8 cellular contexts compared by ENCODE assay signal in the genomic region with DNA sequence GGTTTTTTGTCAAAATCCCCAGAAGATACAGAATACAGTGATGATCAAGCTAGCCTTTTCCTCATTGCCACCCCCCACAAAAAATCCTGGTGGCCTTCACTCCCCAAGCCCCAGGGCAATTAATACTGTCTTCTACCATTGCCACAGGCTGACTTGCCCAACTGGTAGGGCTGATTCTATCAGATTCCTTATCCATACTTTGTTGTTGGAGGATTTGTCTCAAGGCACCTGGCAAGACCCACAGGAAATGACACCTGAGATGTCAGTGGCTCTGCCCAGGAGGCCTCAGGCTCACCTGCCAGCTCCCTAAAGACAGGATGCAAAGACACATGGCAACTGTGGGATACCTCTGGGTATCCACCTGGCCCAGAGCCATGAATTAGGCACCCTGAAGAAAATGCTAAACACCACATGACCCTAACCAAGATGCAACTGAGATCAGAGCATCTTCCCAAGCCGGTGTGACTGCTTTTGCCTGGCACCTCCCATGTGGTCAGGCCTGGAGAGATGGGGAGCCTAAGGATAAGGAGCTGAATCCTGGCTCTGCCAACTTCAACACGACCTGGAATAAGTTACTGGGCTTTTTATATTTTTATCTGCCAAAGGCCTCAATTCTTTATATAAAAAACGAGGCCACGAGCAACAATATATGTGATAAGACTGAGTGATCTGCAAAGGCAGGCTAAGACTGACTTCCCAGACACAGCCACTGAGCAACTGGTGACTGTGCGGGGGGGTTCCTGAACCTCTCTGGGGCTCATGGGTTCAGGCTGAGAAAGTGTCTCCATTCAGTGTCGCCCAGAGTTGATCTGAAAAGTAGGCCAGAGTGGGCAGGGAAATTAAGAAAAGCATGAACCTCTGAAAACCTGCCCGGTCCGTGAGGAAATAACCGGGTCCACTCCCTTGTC. TPM values are rescaled to one million over a fixed set of nuclear protein-coding genes. Genes with fewer than 3 reads are reported as not detected.
DNase-seq lines count a peak whose midpoint lies in the region; ATAC-seq and TF ChIP-seq lines count a peak whose summit lies in the region.

No MANE protein-coding gene starts in this region.

- H3K27ac ChIP-seq in AG04450 (ENCODE audit: low read depth, low read length) (no peak overlapping the region), hepatocyte (peak overlapping the region; percentile 91), smooth muscle cell (ENCODE audit: low read depth) (peak overlapping the region; percentile 76)

- H4K20me1 ChIP-seq in hepatocyte (ENCODE audit: insufficient read depth, poor library complexity, severe bottlenecking) (no peaks in the 10 kb centered on the region), smooth muscle cell (ENCODE audit: low read depth) (no peaks in the 10 kb centered on the region)

- no peaks in the 10 kb centered on the region; the same call in 1 of the 2 replicates for H3K9me3 ChIP-seq in AG04450 (ENCODE audit: control insufficient read depth, insufficient read depth, low read length)
- no peaks in the 10 kb centered on the region for H3K9me3 ChIP-seq in MG63
- H3K9me3 ChIP-seq in hepatocyte (ENCODE audit: low read depth) = no peaks in the 10 kb centered on the region
- H3K9me3 ChIP-seq in smooth muscle cell (replicated peaks; ENCODE audit: low read depth) = no peaks in the 10 kb centered on the region

- peaks cover 4% of the 10 kb centered on the region for H3F3A ChIP-seq in smooth muscle cell (ENCODE audit: low read depth)

- H3K79me2 ChIP-seq in hepatocyte (peaks cover 41% of the 10 kb centered on the region), smooth muscle cell (ENCODE audit: low read depth) (peaks cover 35% of the 10 kb centered on the region)

- no peaks in the 10 kb centered on the region for H3K9me2 ChIP-seq in hepatocyte (replicated peaks; ENCODE audit: insufficient read depth)

- CTCF ChIA-PET in AG04450 (lab: Charles Lee) = interaction anchor here (0.7 to 2.1 kb wide), 6 partner anchors 13 to 114 kb away, joined by 3 to 9 read pairs (median 4); no protein-coding TSS in a partner anchor
- CTCF ChIA-PET in activated naive CD4-positive, alpha-beta T cell treated with anti-CD3 and anti-CD28 coated beads, Interleukin-2, amount 10 ng/mL, durations not matched to agents 7 days and 5 days (lab: Charles Lee) = interaction anchor here (1.0 to 1.9 kb wide), 6 partner anchors 13 to 38 kb away, joined by 3 to 8 read pairs (median 6); no protein-coding TSS in a partner anchor

- POLR2A ChIA-PET in AG04450 (lab: Yijun Ruan, JAX) = interaction anchor here (0.8 to 2.4 kb wide), 5 partner anchors 14 to 99 kb away, joined by 3 to 21 read pairs (median 4); a partner anchor contains a TSS

- H3K4me2 ChIP-seq in hepatocyte (peak overlapping the region; percentile 86), smooth muscle cell (peak overlapping the region; percentile 95)

- peaks cover 28% of the 10 kb centered on the region for H3K36me3 ChIP-seq in MG63
- H3K36me3 ChIP-seq in hepatocyte (replicated peaks; ENCODE audit: insufficient read depth, low read depth) = no peaks in the 10 kb centered on the region
- H3K36me3 ChIP-seq in smooth muscle cell (ENCODE audit: low read depth) = peaks cover 7% of the 10 kb centered on the region

- H3K27ac Mint-ChIP-seq in activated naive CD4-positive, alpha-beta T cell treated with anti-CD3 and anti-CD28 coated beads, Interleukin-2, amount 10 ng/mL, durations not matched to agents 7 days and 5 days = peak overlapping the region; percentile 87

- DNase-seq in AG04450 (ENCODE audit: low read depth, low spot score) (no peak), MG63 (peak; percentile 26), hepatocyte (ENCODE audit: low spot score) (peak; percentile 32), smooth muscle cell (lab: John Stamatoyannopoulos, UW; ENCODE audit: unreplicated experiment) (no peak), iPS-NIHi7 (ENCODE audit: extremely low spot score) (no peak)
- peak; percentile 42 for DNase-seq in activated naive CD4-positive, alpha-beta T cell treated with anti-CD3 and anti-CD28 coated beads, Interleukin-2, amount 10 ng/mL, durations not matched to agents 7 days and 5 days

- no peaks in the 10 kb centered on the region for H3K27me3 ChIP-seq in AG04450 (ENCODE audit: control insufficient read depth, insufficient read depth, low read length)
- no peaks in the 10 kb centered on the region for H3K27me3 ChIP-seq in MG63
- H3K27me3 ChIP-seq in hepatocyte = no peaks in the 10 kb centered on the region
- H3K27me3 ChIP-seq in smooth muscle cell (ENCODE audit: low read depth) = no peaks in the 10 kb centered on the region

- no peaks in the 10 kb centered on the region for H3K9me3 Mint-ChIP-seq in activated naive CD4-positive, alpha-beta T cell treated with anti-CD3 and anti-CD28 coated beads, Interleukin-2, amount 10 ng/mL, durations not matched to agents 7 days and 5 days

- peak; percentile 48 for ATAC-seq in GM19351 (IDR thresholded peaks at IDR 0.05; ENCODE audit: unreplicated experiment)
- no peak for ATAC-seq in GM21526 (IDR thresholded peaks at IDR 0.05; ENCODE audit: low FRiP score, unreplicated experiment)

- peak overlapping the region; percentile 89 for H3K9ac ChIP-seq in smooth muscle cell (ENCODE audit: low read depth)

- H3K4me3 ChIP-seq in AG04450 (ENCODE audit: low read depth, low read length) (peak overlapping the region; percentile 88), MG63 (peak overlapping the region; percentile 96), hepatocyte (peak overlapping the region; percentile 95), smooth muscle cell (peak overlapping the region; percentile 88)

- TF ChIP-seq CTCF in AG04450 (IDR thresholded peaks at IDR 0.05; ENCODE audit: low read depth, low read length) (no peak), hepatocyte (IDR thresholded peaks at IDR 0.05; ENCODE audit: poor library complexity) (no peak), smooth muscle cell (IDR thresholded peaks at IDR 0.05; ENCODE audit: borderline replicate concordance, insufficient read depth, poor library complexity, severe bottlenecking) (no peak)

- H3K4me3 Mint-ChIP-seq in activated naive CD4-positive, alpha-beta T cell treated with anti-CD3 and anti-CD28 coated beads, Interleukin-2, amount 10 ng/mL, durations not matched to agents 7 days and 5 days = peak overlapping the region; percentile 77

- peaks cover 39% of the 10 kb centered on the region for H3K4me1 Mint-ChIP-seq in activated naive CD4-positive, alpha-beta T cell treated with anti-CD3 and anti-CD28 coated beads, Interleukin-2, amount 10 ng/mL, durations not matched to agents 7 days and 5 days

- peaks cover 13% of the 10 kb centered on the region for H3K36me3 Mint-ChIP-seq in activated naive CD4-positive, alpha-beta T cell treated with anti-CD3 and anti-CD28 coated beads, Interleukin-2, amount 10 ng/mL, durations not matched to agents 7 days and 5 days

- peaks cover 32% of the 10 kb centered on the region for H3K4me1 ChIP-seq in hepatocyte (ENCODE audit: insufficient read depth)
- peaks cover 15% of the 10 kb centered on the region for H3K4me1 ChIP-seq in smooth muscle cell (ENCODE audit: low read depth)

- WGBS in hepatocyte (ENCODE audit: low lambda C conversion rate, missing lambda C conversion rate) = 23% methylated on average over 9 of the region's 9 CpGs
- WGBS in smooth muscle cell (ENCODE audit: low lambda C conversion rate) = 20% methylated on average over 9 of the region's 9 CpGs

- H2AFZ ChIP-seq in hepatocyte = peak overlapping the region; percentile 80
- peak overlapping the region; percentile 79 for H2AFZ ChIP-seq in smooth muscle cell (ENCODE audit: low read depth)

- H3K27me3 Mint-ChIP-seq in activated naive CD4-positive, alpha-beta T cell treated with anti-CD3 and anti-CD28 coated beads, Interleukin-2, amount 10 ng/mL, durations not matched to agents 7 days and 5 days = peaks cover 3% of the 10 kb centered on the region

RNA-seq across cellular contexts. Expression of a gene that starts 0.9 kb away (rescaled TPM):
- polyA plus RNA-seq in AG04450 (2011; rRNA removed) (138 and 164 TPM in 2 replicates), hepatocyte (333 and 348 TPM in 2 replicates), smooth muscle cell (315 and 337 TPM in 2 replicates)
- 111 and 133 TPM in 2 replicates for polyA minus RNA-seq in AG04450 (2011; rRNA and poly(A)+ RNA removed)
- 69.5 and 138 TPM in 2 replicates for total RNA-seq in MG63 (2014; rRNA removed; shearing (Covaris generic); ENCODE audit: low replicate concordance)
- total RNA-seq in hepatocyte (112 and 174 TPM in 2 replicates), smooth muscle cell (73.3 and 84.3 TPM in 2 replicates)

RNA-seq across cellular contexts. Expression of a gene that starts 14.3 kb away (rescaled TPM):
- polyA plus RNA-seq in AG04450 (2011; rRNA removed) (87.7 and 101 TPM in 2 replicates), hepatocyte (117 and 123 TPM in 2 replicates), smooth muscle cell (63.2 and 69.5 TPM in 2 replicates)
- polyA minus RNA-seq in AG04450 (2011; rRNA and poly(A)+ RNA removed) = 177 and 215 TPM in 2 replicates
- total RNA-seq in MG63 (2014; rRNA removed; shearing (Covaris generic); ENCODE audit: low replicate concordance) = 187 and 352 TPM in 2 replicates
- total RNA-seq in hepatocyte (143 and 151 TPM in 2 replicates), smooth muscle cell (96.8 and 99.4 TPM in 2 replicates)

Comparison
In these comparisons a context has a peak if more than half of its experiments do, and no peak if none do; other contexts are left out.
1. DNase-seq: peak in MG63 (single experiment), activated naive CD4-positive, alpha-beta T cell treated with anti-CD3 and anti-CD28 coated beads, Interleukin-2, amount 10 ng/mL, durations not matched to agents 7 days and 5 days (single experiment) and hepatocyte (single experiment); none in AG04450 (single experiment), smooth muscle cell (single experiment) and iPS-NIHi7 (single experiment).
2. Peak in every context shown above with its lines, with median percentiles within 50 percentile points of each other: H3K4me3 ChIP-seq.